21 cellular contexts compared by ENCODE assay signal in the genomic region with DNA sequence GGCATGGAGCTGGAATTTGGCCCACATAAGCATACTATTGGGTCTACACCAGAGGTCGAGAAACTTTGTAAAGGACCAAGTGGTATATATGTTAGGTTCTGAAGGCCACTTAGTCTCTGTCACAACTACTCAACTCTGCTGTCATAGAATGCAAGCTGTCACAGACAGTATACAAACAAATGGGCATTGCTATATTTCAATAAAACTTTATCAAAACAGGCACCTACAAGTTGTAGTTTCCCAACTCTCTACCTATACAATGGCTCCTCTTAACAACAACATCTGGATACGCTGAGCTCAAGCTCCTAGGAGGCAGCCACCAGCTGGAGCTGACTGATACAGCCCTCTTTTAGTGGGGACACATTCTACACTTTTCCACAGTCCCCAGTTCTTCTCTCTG. TPM values are rescaled to one million over a fixed set of nuclear protein-coding genes. Genes with fewer than 3 reads are reported as not detected.
DNase-seq lines count a peak whose midpoint lies in the region; ATAC-seq, FAIRE-seq and TF ChIP-seq lines count a peak whose summit lies in the region.
"Had no signal": no experiment of that assay in that cellular context is flagged by ENCODE, and none has a peak within 500 bp of the region (broad histone marks: within the 10 kb centered on the region; RNA-seq: fewer than 3 reads in every experiment).

No MANE protein-coding gene starts in this region.

- no peak overlapping the region for H2BK5ac ChIP-seq in IMR-90 (ENCODE audit: low read depth, low read length, poor library complexity, severe bottlenecking)

- H3K4me3 Mint-ChIP-seq in neural progenitor cell = no peak overlapping the region
- H3K4me3 Mint-ChIP-seq: CD4-positive, alpha-beta memory T cell had no signal

- in situ Hi-C loops in IMR-90 (cut with MboI; ENCODE audit: low sequenced_read_pairs) (no loop called here), transverse colon (cut with MboI; ENCODE audit: low pct_ligation_motif_present in 1 of 4, low pct_unique_long_range_greater_than_20kb in 1 of 4, low sequenced_read_pairs in 3 of 4) (no loop called here), GM23248 (cut with MboI) (no loop called here)

- H3F3A ChIP-seq in neural progenitor cell (ENCODE audit: low read depth) (peaks cover 28% of the 10 kb centered on the region), GM23248 (ENCODE audit: insufficient read depth) (peaks cover 13% of the 10 kb centered on the region; the same call in 1 of the 2 replicates)

- peaks cover 62 to 77% of the 10 kb centered on the region in 2 experiments for H3K79me1 ChIP-seq in IMR-90 (ENCODE audit: low read depth in 1 of 2, low read length in 2 of 2)

- dilution Hi-C loops in IMR-90 (cut with HindIII; ENCODE audit: low sequenced_read_pairs, unreplicated experiment) = no loop called here

- H2AK9ac ChIP-seq in IMR-90 (replicated peaks; ENCODE audit: low read depth, low read length, poor library complexity) = no peak overlapping the region

- CTCF ChIA-PET in IMR-90 (lab: Yijun Ruan, JAX) = interaction anchor here (0.6 kb wide), 1 partner anchor 61 kb away, joined by 3 read pairs; no protein-coding TSS in a partner anchor

- H3K18ac ChIP-seq in IMR-90 (ENCODE audit: low read depth, low read length) = no peak overlapping the region

- H3K4me2 ChIP-seq in IMR-90 (ENCODE audit: low read depth, low read length) (no peak overlapping the region), neural progenitor cell (peak overlapping the region; percentile 27), GM23248 (ENCODE audit: unreplicated experiment) (no peak overlapping the region)
- H3K4me2 ChIP-seq: BLaER1 treated with 17β-estradiol and CSF1 and Interleukin-3, amounts not matched to agents 10 nM and 100 nM had no signal

- whole genome bisulfite sequencing in IMR-90 (ENCODE audit: extremely low coverage in 2 of 2, insufficient read length in 1 of 2), 2 experiments = 100% methylated on average over 1 of the region's 2 CpGs; no CpG with 5 or more reads in 1 of the 2 experiments
- WGBS in esophagus muscularis mucosa = 57% methylated on average over 2 of the region's 2 CpGs
- WGBS in transverse colon (ENCODE audit: low coverage in 1 of 2), 2 donors = 82 to 100% methylated on average over 1 to 2 of the region's 2 CpGs
- 70 to 82% methylated on average over 2 of the region's 2 CpGs for WGBS in GM23248 (ENCODE audit: low coverage in 1 of 2, low lambda C conversion rate in 2 of 2, missing lambda C conversion rate in 2 of 2), 2 experiments

- peak overlapping the region; percentile 5; the same call in 1 of the 2 replicates for H4K5ac ChIP-seq in IMR-90 (ENCODE audit: low read depth, low read length)

- H2AK5ac ChIP-seq in IMR-90 (ENCODE audit: low read depth, low read length) = peak overlapping the region; percentile 67

- DNase-seq in IMR-90 = no peak
- no peak for DNase-seq in esophagus muscularis mucosa (ENCODE audit: extremely low spot score)
- no peak for DNase-seq in neural progenitor cell (ENCODE audit: low spot score)
- DNase-seq in transverse colon = no peak
- no peak for DNase-seq in GM12891 (ENCODE audit: insufficient read length, low spot score)
- DNase-seq in GM23248 = no peak
- DNase-seq: ACHN; CD4-positive, alpha-beta memory T cell; DND-41; GOT3; Kasumi-1; NCI-H1694 treated with DMSO at 0.1 percent for 48 hours; NCI-H2081 treated with DMSO at 0.1 percent for 48 hours; NCI-H2171 treated with DMSO at 0.1 percent for 48 hours; NCI-H524 treated with DMSO at 0.1 percent for 48 hours; PC-3; Right ventricle myocardium superior had no signal

- H3K27ac ChIP-seq in IMR-90 (ENCODE audit: insufficient read depth, low read length) = no peak overlapping the region
- peak overlapping the region; percentile 81 to 88 (median 86) for H3K27ac ChIP-seq in esophagus muscularis mucosa (replicated peaks in 1 of 4)
- H3K27ac ChIP-seq in neural progenitor cell = no peak overlapping the region
- peak overlapping the region in 3 of 4 donors; percentile 37 to 84 (median 61) for H3K27ac ChIP-seq in transverse colon
- no peak overlapping the region for H3K27ac ChIP-seq in GM23248
- H3K27ac ChIP-seq: BLaER1 treated with 17β-estradiol and CSF1 and Interleukin-3, amounts not matched to agents 10 nM and 100 nM had no signal

- H3K27me3 ChIP-seq in IMR-90 (ENCODE audit: control insufficient read depth, insufficient read depth, low read length) (no peaks in the 10 kb centered on the region), esophagus muscularis mucosa (no peaks in the 10 kb centered on the region), neural progenitor cell (no peaks in the 10 kb centered on the region), transverse colon (no peaks in the 10 kb centered on the region), GM23248 (replicated peaks; ENCODE audit: insufficient read depth) (no peaks in the 10 kb centered on the region)
- H3K27me3 ChIP-seq: BLaER1 treated with 17β-estradiol and CSF1 and Interleukin-3, amounts not matched to agents 10 nM and 100 nM had no signal

- H3K79me2 ChIP-seq in neural progenitor cell (ENCODE audit: low read depth) = no peaks in the 10 kb centered on the region
- peaks cover 84% of the 10 kb centered on the region for H3K79me2 ChIP-seq in GM23248 (ENCODE audit: insufficient read depth)

- H3K4me3 ChIP-seq in IMR-90 (ENCODE audit: insufficient read depth, low read depth, low read length) (no peak overlapping the region), esophagus muscularis mucosa (no peak overlapping the region), neural progenitor cell (no peak overlapping the region), transverse colon (no peak overlapping the region), GM23248 (no peak overlapping the region)
- H3K4me3 ChIP-seq: BLaER1 treated with 17β-estradiol and CSF1 and Interleukin-3, amounts not matched to agents 10 nM and 100 nM had no signal

- H3K9me3 ChIP-seq in IMR-90 (ENCODE audit: control insufficient read depth, insufficient read depth, low read length) = peaks cover 7% of the 10 kb centered on the region; the same call in 1 of the 2 replicates
- H3K9me3 ChIP-seq in esophagus muscularis mucosa = peaks cover 0 to 11% (median 0%) of the 10 kb centered on the region in 4 donors
- no peaks in the 10 kb centered on the region for H3K9me3 ChIP-seq in neural progenitor cell (ENCODE audit: low read depth)
- peaks cover 0 to 5% of the 10 kb centered on the region in 2 donors for H3K9me3 ChIP-seq in transverse colon
- no peaks in the 10 kb centered on the region for H3K9me3 ChIP-seq in GM23248 (ENCODE audit: low read depth)

- H2BK120ac ChIP-seq in IMR-90 (ENCODE audit: low read depth, low read length) = 0 out of 2 replicates have a peak overlapping the region, but pooled peaks have one; percentile 45

- TF ChIP-seq RAD21 in IMR-90 (IDR thresholded peaks at IDR 0.05; ENCODE audit: low read length) = no peak

- H3K23ac ChIP-seq in IMR-90 (ENCODE audit: low read depth, low read length) = no peak overlapping the region

- BruUV-seq in IMR-90 (replicated peaks; lab: Mats Ljungman, UMichigan) = no TSS peak

- TF ChIP-seq EP300 in esophagus muscularis mucosa (IDR thresholded peaks at IDR 0.05) = no peak
- no peak for TF ChIP-seq EP300 in transverse colon (IDR thresholded peaks at IDR 0.05; ENCODE audit: low read depth)

- peak overlapping the region; percentile 40; the same call in 1 of the 2 replicates for H3K14ac ChIP-seq in IMR-90 (replicated peaks; ENCODE audit: low read depth, low read length)

- no peaks in the 10 kb centered on the region for H3K9me2 ChIP-seq in GM23248 (ENCODE audit: insufficient read depth)

- H3K4me1 Mint-ChIP-seq in neural progenitor cell = peaks cover 19% of the 10 kb centered on the region
- H3K4me1 Mint-ChIP-seq: CD4-positive, alpha-beta memory T cell had no signal

- no peaks in the 10 kb centered on the region for H3K27me3 Mint-ChIP-seq in neural progenitor cell (ENCODE audit: insufficient read depth, low read depth)

- H3K4me1 ChIP-seq in IMR-90 (ENCODE audit: control insufficient read depth, insufficient read depth, low read length) (peaks cover 13% of the 10 kb centered on the region), esophagus muscularis mucosa (peaks cover 10 to 80% (median 71%) of the 10 kb centered on the region in 4 donors), neural progenitor cell (peaks cover 37% of the 10 kb centered on the region), transverse colon (peaks cover 0 to 19% (median 4%) of the 10 kb centered on the region in 4 donors), GM23248 (ENCODE audit: insufficient read depth) (peaks cover 25% of the 10 kb centered on the region)
- H3K4me1 ChIP-seq: BLaER1 treated with 17β-estradiol and CSF1 and Interleukin-3, amounts not matched to agents 10 nM and 100 nM had no signal

- H3K9ac ChIP-seq in IMR-90 (ENCODE audit: low read depth, low read length) (no peak overlapping the region), neural progenitor cell (no peak overlapping the region), GM23248 (no peak overlapping the region)
- H3K9ac ChIP-seq: BLaER1 treated with 17β-estradiol and CSF1 and Interleukin-3, amounts not matched to agents 10 nM and 100 nM had no signal

- TF ChIP-seq POLR2A in IMR-90 (IDR thresholded peaks at IDR 0.05; ENCODE audit: low read depth, low read length) (no peak), esophagus muscularis mucosa (IDR thresholded peaks at IDR 0.05; ENCODE audit: low read depth) (no peak), transverse colon (IDR thresholded peaks at IDR 0.05) (no peak), GM12891 (IDR thresholded peaks at IDR 0.05; ENCODE audit: low read depth, low read length) (no peak)

- H4K8ac ChIP-seq in IMR-90 (ENCODE audit: low read depth in 2 of 2, low read length in 2 of 2) = peak overlapping the region in 1 of 2 experiments; percentile 26; a peak in 1 of 4 replicates

- H3K9me1 ChIP-seq in IMR-90 (ENCODE audit: insufficient read depth, low read length) = peaks cover 15% of the 10 kb centered on the region

- peak overlapping the region; percentile 54; the same call in 1 of the 2 replicates for H3K4ac ChIP-seq in IMR-90 (ENCODE audit: low read depth, low read length)

- peaks cover 2% of the 10 kb centered on the region for H3K36me3 Mint-ChIP-seq in neural progenitor cell
- H3K36me3 Mint-ChIP-seq: CD4-positive, alpha-beta memory T cell had no signal

- H2BK20ac ChIP-seq in IMR-90 (ENCODE audit: low read depth, low read length) = no peak overlapping the region

- POLR2A ChIA-PET in IMR-90 (lab: Charles Lee; ENCODE audit: unreplicated experiment) = no interaction called here

- no peak overlapping the region for H3K27ac Mint-ChIP-seq in neural progenitor cell
- H3K27ac Mint-ChIP-seq: CD4-positive, alpha-beta memory T cell had no signal

- intact Hi-C loops in IMR-90 (cut with micrococcal nuclease) (no loop called here), esophagus muscularis mucosa (cut with DNase I) (no loop called here), transverse colon (cut with DNase I; ENCODE audit: low total_unique reads) (no loop called here)

- H2AFZ ChIP-seq in IMR-90 (replicated peaks; ENCODE audit: low read length, poor library complexity) (no peak overlapping the region), neural progenitor cell (replicated peaks) (no peak overlapping the region), GM23248 (no peak overlapping the region)

- H2BK15ac ChIP-seq in IMR-90 (ENCODE audit: low read depth, low read length) = peak overlapping the region; percentile 14; the same call in 1 of the 3 replicates

- no peak for FAIRE-seq in GM12891 (lab: Jason Lieb, UNC)
- FAIRE-seq: GM12892 had no signal

- peak overlapping the region; percentile 28; the same call in 1 of the 2 replicates for H4K91ac ChIP-seq in IMR-90 (ENCODE audit: insufficient read depth, low read depth, low read length)

- ATAC-seq in IMR-90 (ENCODE audit: low read depth) = no peak
- no peak for ATAC-seq in HG03571 (IDR thresholded peaks at IDR 0.05; ENCODE audit: unreplicated experiment)
- ATAC-seq: HCT116, PC-3 had no signal

- H3K56ac ChIP-seq in IMR-90 (ENCODE audit: extremely low read depth, insufficient read depth, low read length) = no peak overlapping the region

- H3K9me3 Mint-ChIP-seq in neural progenitor cell = peaks cover 17% of the 10 kb centered on the region

- H3K36me3 ChIP-seq in IMR-90 (ENCODE audit: control insufficient read depth, insufficient read depth, low read length) (peaks cover 10% of the 10 kb centered on the region), esophagus muscularis mucosa (peaks cover 0 to 15% (median 10%) of the 10 kb centered on the region in 4 donors), neural progenitor cell (no peaks in the 10 kb centered on the region), transverse colon (no peaks in the 10 kb centered on the region), GM23248 (ENCODE audit: low read depth) (no peaks in the 10 kb centered on the region; the same call in none of the 2 replicates)
- H3K36me3 ChIP-seq: BLaER1 treated with 17β-estradiol and CSF1 and Interleukin-3, amounts not matched to agents 10 nM and 100 nM had no signal

- TF ChIP-seq CTCF in IMR-90 (conservative IDR thresholded peaks at IDR 0.05; ENCODE audit: low read depth, low read length) (no peak), esophagus muscularis mucosa (IDR thresholded peaks at IDR 0.05) (no peak), neural progenitor cell (IDR thresholded peaks at IDR 0.05) (no peak), transverse colon (IDR thresholded peaks at IDR 0.05) (no peak)

- H4K20me1 ChIP-seq in IMR-90 (ENCODE audit: insufficient read depth, low read length) (no peaks in the 10 kb centered on the region; the same call in 1 of the 2 replicates), neural progenitor cell (ENCODE audit: low read depth) (no peaks in the 10 kb centered on the region), GM23248 (ENCODE audit: insufficient read depth) (no peaks in the 10 kb centered on the region)
- H4K20me1 ChIP-seq: BLaER1 treated with 17β-estradiol and CSF1 and Interleukin-3, amounts not matched to agents 10 nM and 100 nM had no signal

RNA-seq across cellular contexts. Expression of gene PRICKLE2, which starts 15.7 kb away (rescaled TPM):
- 14.2 and 16.7 TPM in 2 replicates for total RNA-seq in IMR-90 (2012; rRNA removed)
- polyA plus RNA-seq in IMR-90 (2012; rRNA removed) = 4.1 TPM in 2 replicates
- polyA plus RNA-seq in IMR-90 (2012; cell fraction: cytosol; rRNA removed) = 2.0 and 2.4 TPM in 2 replicates
- polyA plus RNA-seq in IMR-90 (2012; cell fraction: nucleus; rRNA removed; ENCODE audit: low replicate concordance) = 12.8 and 23.0 TPM in 2 replicates
- 10 to 100 TPM; 71.8 to 99.9 (median 84.4) TPM for total RNA-seq in esophagus muscularis mucosa
- 10.7 and 11.5 TPM in 2 replicates for total RNA-seq in neural progenitor cell (ENCODE audit: low replicate concordance)
- 10 to 100 TPM in 3 of 4 donors, 1 to 10 TPM in 1; 8.5 to 38.4 (median 17.4) TPM for total RNA-seq in transverse colon
- 0.36 TPM for polyA plus RNA-seq in GM12891 (2012; ENCODE audit: low read depth, missing spikeins)
- 19.6 and 24.8 TPM in 2 replicates for total RNA-seq in GM23248 (2014; rRNA removed; shearing (Covaris generic))
- polyA plus RNA-seq in GM23248 (2016; fragmentation: Nextera tagmentation; extraction: Ambion mirVana) = 7.0 and 7.3 TPM in 2 replicates
- total RNA-seq: CD4-positive, alpha-beta memory T cell had no signal
- polyA plus RNA-seq: CD4-positive, alpha-beta memory T cell had no signal

Comparison
In these comparisons a context has a peak if more than half of its experiments do, and no peak if none do; other contexts are left out.
1. H3K27ac ChIP-seq: peak in esophagus muscularis mucosa (4 of 4) and transverse colon (3 of 4); none in IMR-90 (single experiment), neural progenitor cell (single experiment) and GM23248 (single experiment).